20 cellular contexts compared by ENCODE assay signal in genomic region chr11:12876340-12876739, GRCh38.
"Had no signal": no experiment of that assay in that cellular context is flagged by ENCODE, and none has a peak within 500 bp of the region (broad histone marks: within the 10 kb centered on the region; RNA-seq: fewer than 3 reads in every experiment).

No MANE protein-coding gene starts in this region.

- H3K9ac ChIP-seq: neural progenitor cell had no signal

- H3K4me3 ChIP-seq: breast epithelium, lower lobe of right lung, neural progenitor cell, ovary, transverse colon had no signal

- DNase-seq: activated B cell treated with CpG ODN at 0.5 μM for 24 hours; activated CD4-positive, alpha-beta T cell treated with anti-CD3 and anti-CD28 coated beads, Interleukin-2, amount 10 ng/mL, durations not matched to agents 24 days and 14 days; activated naive CD8-positive, alpha-beta T cell treated with anti-CD3 and anti-CD28 coated beads for 36 hours; anterior cingulate cortex; cerebellar nuclear complex; effector memory CD4-positive, alpha-beta T cell; hypothalamus; lower lobe of right lung; naive B cell; ovary; stimulated activated CD4-positive, alpha-beta T cell treated with anti-CD3 and anti-CD28 coated beads, Interleukin-15, amount 100 ng/mL, for 24 hours; stimulated activated CD4-positive, alpha-beta T cell treated with anti-CD3 and anti-CD28 coated beads, Interleukin-4, amount 100 ng/mL, for 1 hour; stimulated activated naive CD4-positive, alpha-beta T cell; transverse colon had no signal

- H3K36me3 Mint-ChIP-seq: activated naive CD8-positive, alpha-beta T cell treated with anti-CD3 and anti-CD28 coated beads for 36 hours; naive B cell had no signal

- H3K36me3 ChIP-seq: breast epithelium, neural progenitor cell, ovary, transverse colon had no signal

- H3K27ac Mint-ChIP-seq: activated B cell treated with CpG ODN at 0.5 μM for 24 hours; activated CD4-positive, alpha-beta T cell treated with anti-CD3 and anti-CD28 coated beads, Interleukin-2, amount 10 ng/mL, durations not matched to agents 24 days and 14 days; activated naive CD8-positive, alpha-beta T cell treated with anti-CD3 and anti-CD28 coated beads for 36 hours; activated T-helper 1 cell treated with anti-CD3 and anti-CD28 coated beads, Interleukin-12 subunit alpha, Interleukin-12 subunit beta, Interleukin-2, Interleukin-4 antibody, amounts not matched to agents 30 ng/mL and 10 ng/mL and 1 ng/mL, durations not matched to agents 14 hours and 24 hours and 36 hours; dendritic cell treated with granulocyte-macrophage colony-stimulating factor and Interleukin-4, amounts not matched to agents 40 ng/mL and 50 ng/mL, for 4 days; naive B cell; neural progenitor cell; T-helper 2 cell treated with Interferon-gamma antibody and Interleukin-4, amounts not matched to agents 5 μg/mL and 100 μg/mL, for 36 hours had no signal

- H3K27me3 ChIP-seq: breast epithelium, neural progenitor cell, ovary, transverse colon had no signal

- H3K4me3 Mint-ChIP-seq: activated B cell treated with CpG ODN at 0.5 μM for 24 hours; activated CD4-positive, alpha-beta T cell treated with anti-CD3 and anti-CD28 coated beads, Interleukin-2, amount 10 ng/mL, durations not matched to agents 24 days and 14 days; activated naive CD8-positive, alpha-beta T cell treated with anti-CD3 and anti-CD28 coated beads for 36 hours; activated T-helper 1 cell treated with anti-CD3 and anti-CD28 coated beads, Interleukin-12 subunit alpha, Interleukin-12 subunit beta, Interleukin-2, Interleukin-4 antibody, amounts not matched to agents 30 ng/mL and 10 ng/mL and 1 ng/mL, durations not matched to agents 14 hours and 24 hours and 36 hours; dendritic cell treated with granulocyte-macrophage colony-stimulating factor and Interleukin-4, amounts not matched to agents 40 ng/mL and 50 ng/mL, for 4 days; naive B cell; neural progenitor cell; T-helper 2 cell treated with Interferon-gamma antibody and Interleukin-4, amounts not matched to agents 5 μg/mL and 100 μg/mL, for 36 hours had no signal

- H3K4me1 ChIP-seq: breast epithelium, lower lobe of right lung had no signal

- H3K4me2 ChIP-seq: neural progenitor cell had no signal

- H3K9me3 Mint-ChIP-seq: activated B cell treated with CpG ODN at 0.5 μM for 24 hours; activated CD4-positive, alpha-beta T cell treated with anti-CD3 and anti-CD28 coated beads, Interleukin-2, amount 10 ng/mL, durations not matched to agents 24 days and 14 days; activated naive CD8-positive, alpha-beta T cell treated with anti-CD3 and anti-CD28 coated beads for 36 hours; activated T-helper 1 cell treated with anti-CD3 and anti-CD28 coated beads, Interleukin-12 subunit alpha, Interleukin-12 subunit beta, Interleukin-2, Interleukin-4 antibody, amounts not matched to agents 30 ng/mL and 10 ng/mL and 1 ng/mL, durations not matched to agents 14 hours and 24 hours and 36 hours; dendritic cell treated with granulocyte-macrophage colony-stimulating factor and Interleukin-4, amounts not matched to agents 40 ng/mL and 50 ng/mL, for 4 days; neural progenitor cell; T-helper 2 cell treated with Interferon-gamma antibody and Interleukin-4, amounts not matched to agents 5 μg/mL and 100 μg/mL, for 36 hours had no signal

- H3K4me1 Mint-ChIP-seq: activated B cell treated with CpG ODN at 0.5 μM for 24 hours; activated CD4-positive, alpha-beta T cell treated with anti-CD3 and anti-CD28 coated beads, Interleukin-2, amount 10 ng/mL, durations not matched to agents 24 days and 14 days; activated naive CD8-positive, alpha-beta T cell treated with anti-CD3 and anti-CD28 coated beads for 36 hours; naive B cell had no signal

- H2AFZ ChIP-seq: neural progenitor cell had no signal

- H3K27ac ChIP-seq: breast epithelium, epithelial cell of prostate, lower lobe of right lung, neural progenitor cell, ovary had no signal

- H3K9me3 ChIP-seq: breast epithelium, lower lobe of right lung, ovary, transverse colon had no signal
